In genomic region chr6:142855877-142856606, GRCh38 we compare ENCODE assay signal across 8 cellular contexts.
DNase-seq lines count a peak whose midpoint lies in the region; ATAC-seq and TF ChIP-seq lines count a peak whose summit lies in the region.

No MANE protein-coding gene starts in this region.

- H3K56ac ChIP-seq in H9 (ENCODE audit: insufficient read length, low read depth, low read length), result no peak overlapping the region

- H2BK12ac ChIP-seq in H9 (ENCODE audit: insufficient read length, low read depth, low read length), result no peak overlapping the region

- H3K27ac ChIP-seq in foreskin keratinocyte (peak overlapping the region; percentile 79), H9 (ENCODE audit: insufficient read length, low read depth, low read length) (no peak overlapping the region)

- H2BK15ac ChIP-seq in H9 (ENCODE audit: low read depth, low read length), result no peak overlapping the region

- WGBS in H9 (ENCODE audit: extremely low coverage, insufficient read length, low lambda C conversion rate), result no CpG with 5 or more reads among the region's 5 CpGs

- H3K79me1 ChIP-seq in H9 (ENCODE audit: insufficient read depth, low read depth, low read length, poor library complexity, severe bottlenecking), result no peaks in the 10 kb centered on the region

- peaks cover 45 to 47% of the 10 kb centered on the region in 2 experiments for H3K4me1 Mint-ChIP-seq in H9

- H4K20me1 ChIP-seq in H9 (ENCODE audit: control insufficient read depth, insufficient read depth, insufficient read length), result no peaks in the 10 kb centered on the region

- H3K23me2 ChIP-seq in H9 (ENCODE audit: insufficient read length, low read depth, low read length, poor library complexity, severe bottlenecking), result no peaks in the 10 kb centered on the region

- H3K9ac ChIP-seq in H9 (ENCODE audit: extremely low read depth, insufficient read length, low read length), result no peak overlapping the region

- H3K9me3 Mint-ChIP-seq in H9, result peaks cover 0 to 3% of the 10 kb centered on the region in 2 experiments; a peak in 2 of 5 replicates

- no peak overlapping the region for H3K4ac ChIP-seq in H9 (ENCODE audit: low read depth, low read length)

- no peak overlapping the region for H3T11ph ChIP-seq in H9 (ENCODE audit: low read length)

- no peak overlapping the region for H2AFZ ChIP-seq in H9 (ENCODE audit: low read length)

- no peaks in the 10 kb centered on the region for H3K27me3 ChIP-seq in foreskin keratinocyte
- H3K27me3 ChIP-seq in H9 (ENCODE audit: insufficient read depth, low read length), result no peaks in the 10 kb centered on the region

- DNase-seq in foreskin keratinocyte (no peak), H9 (no peak), NCI-H345 treated with DMSO at 0.1 percent for 48 hours (lab: John Stamatoyannopoulos, UW; ENCODE audit: unreplicated experiment) (no peak), NCI-H748 (lab: John Stamatoyannopoulos, UW; ENCODE audit: unreplicated experiment) (no peak), KG1 (lab: John Stamatoyannopoulos, UW) (no peak)

- H2BK20ac ChIP-seq in H9 (ENCODE audit: low read depth, low read length, poor library complexity, severe bottlenecking), result no peak overlapping the region

- no peak overlapping the region for H2BK5ac ChIP-seq in H9 (ENCODE audit: insufficient read length, low read length)

- no peak overlapping the region for H3K4me3 Mint-ChIP-seq in H9

- H3K36me3 Mint-ChIP-seq in H9 (ENCODE audit: insufficient read depth in 1 of 3, low read depth in 3 of 3), result peaks cover 3 to 10% (median 8%) of the 10 kb centered on the region in 3 experiments; a peak in 5 of 7 replicates

- no peak overlapping the region for H3K27ac Mint-ChIP-seq in H9

- H3K4me1 ChIP-seq in foreskin keratinocyte (peaks cover 31% of the 10 kb centered on the region), H9 (ENCODE audit: insufficient read depth, low read length) (peaks cover 8% of the 10 kb centered on the region)

- H4K5ac ChIP-seq in H9 (ENCODE audit: insufficient read length, low read depth, low read length), result no peak overlapping the region

- H4K8ac ChIP-seq in H9 (replicated peaks; ENCODE audit: insufficient read length, low read depth, low read length), result no peak overlapping the region

- no peak overlapping the region for H3K23ac ChIP-seq in H9 (ENCODE audit: insufficient read length, low read depth, low read length)

- H3K4me2 ChIP-seq in H9 (ENCODE audit: insufficient read depth, insufficient read length, low read length), result no peak overlapping the region

- H2AK5ac ChIP-seq in H9 (ENCODE audit: insufficient read length, low read length), result no peak overlapping the region

- TF ChIP-seq CTCF in foreskin keratinocyte (conservative IDR thresholded peaks at IDR 0.05), result no peak
- no peak for TF ChIP-seq CTCF in H9 (conservative IDR thresholded peaks at IDR 0.05)

- no peaks in the 10 kb centered on the region for H3K27me3 Mint-ChIP-seq in H9 (ENCODE audit: low read depth)

- no peaks in the 10 kb centered on the region for H3K9me3 ChIP-seq in H9 (ENCODE audit: control insufficient read depth, low read depth, low read length)

- ATAC-seq in GM18502 (IDR thresholded peaks at IDR 0.05; ENCODE audit: poor library complexity, unreplicated experiment) (peak; percentile 33), GM21528 (IDR thresholded peaks at IDR 0.05; ENCODE audit: low FRiP score, unreplicated experiment) (peak; percentile 25), HG03571 (IDR thresholded peaks at IDR 0.05; ENCODE audit: unreplicated experiment) (peak; percentile 14), foreskin keratinocyte (no peak)

- H3K14ac ChIP-seq in H9 (ENCODE audit: insufficient read depth, low read length), result no peak overlapping the region

- H2BK120ac ChIP-seq in H9 (ENCODE audit: low read depth, low read length, poor library complexity, severe bottlenecking), result no peak overlapping the region

- H3K79me2 ChIP-seq in H9 (ENCODE audit: insufficient read depth, low read length), result no peaks in the 10 kb centered on the region

- no peak overlapping the region for H4K91ac ChIP-seq in H9 (ENCODE audit: insufficient read length, low read depth, low read length)

- no peak overlapping the region for H3K18ac ChIP-seq in H9 (ENCODE audit: insufficient read length, low read depth, low read length)
